In genomic region chr7:44377681-44378421, GRCh38 we compare ENCODE assay signal across 9 cellular contexts. TPM values are rescaled to one million over a fixed set of nuclear protein-coding genes. Genes with fewer than 3 reads are reported as not detected.
DNase-seq lines count a peak whose midpoint lies in the region; ATAC-seq, FAIRE-seq and TF ChIP-seq lines count a peak whose summit lies in the region.
"Had no signal": no experiment of that assay in that cellular context is flagged by ENCODE, and none has a peak within 500 bp of the region (broad histone marks: within the 10 kb centered on the region; RNA-seq: fewer than 3 reads in every experiment).

No MANE protein-coding gene starts in this region.

- TF ChIP-seq CTCF in gastroesophageal sphincter (IDR thresholded peaks at IDR 0.05) = no peak

- H3K36me3 ChIP-seq in gastroesophageal sphincter = peaks cover 0 to 22% of the 10 kb centered on the region in 2 donors

- no peak overlapping the region for H3K4me3 Mint-ChIP-seq in dendritic cell treated with granulocyte-macrophage colony-stimulating factor and Interleukin-4, amounts not matched to agents 40 ng/mL and 50 ng/mL, for 4 days

- TF ChIP-seq POLR2A in GM12891 (IDR thresholded peaks at IDR 0.05; ENCODE audit: low read depth, low read length) = no peak
- no peak for TF ChIP-seq POLR2A in gastroesophageal sphincter (IDR thresholded peaks at IDR 0.05)

- no peaks in the 10 kb centered on the region for H3K4me1 ChIP-seq in gastroesophageal sphincter

- 100% methylated on average over 1 to 2 of the region's 5 CpGs for WGBS in gastroesophageal sphincter (ENCODE audit: low coverage in 1 of 2), 2 donors

- FAIRE-seq in GM12891 (lab: Jason Lieb, UNC) = peak; percentile 96

- H3K4me3 ChIP-seq in gastroesophageal sphincter = no peak overlapping the region

- no peak for TF ChIP-seq EP300 in gastroesophageal sphincter (IDR thresholded peaks at IDR 0.05)

- peaks cover 16% of the 10 kb centered on the region for H3K27me3 ChIP-seq in gastroesophageal sphincter

- intact Hi-C loops in dendritic cell treated with granulocyte-macrophage colony-stimulating factor and Interleukin-4, amounts not matched to agents 40 ng/mL and 50 ng/mL, for 4 days (cut with micrococcal nuclease) = no loop called here

- H3K27me3 Mint-ChIP-seq in dendritic cell treated with granulocyte-macrophage colony-stimulating factor and Interleukin-4, amounts not matched to agents 40 ng/mL and 50 ng/mL, for 4 days = peaks cover 19% of the 10 kb centered on the region

- peak; percentile 88 for ATAC-seq in GM19468 (IDR thresholded peaks at IDR 0.05; ENCODE audit: extremely low read depth, unreplicated experiment)
- peak; percentile 59 for ATAC-seq in HG03196 (IDR thresholded peaks at IDR 0.05; ENCODE audit: unreplicated experiment)
- no peak for ATAC-seq in gastroesophageal sphincter

- H3K27ac ChIP-seq in gastroesophageal sphincter = no peak overlapping the region

- DNase-seq in GM12891 (ENCODE audit: insufficient read length, low spot score) = peak; percentile 63
- no peak for DNase-seq in iPS-NIHi7 (ENCODE audit: extremely low spot score)
- no peak for DNase-seq in effector CD4-positive, alpha-beta T cell
- DNase-seq in stimulated activated CD4-positive, alpha-beta T cell treated with anti-CD3 and anti-CD28 coated beads, Interleukin-2, amount 100 ng/mL, for 48 hours = no peak
- DNase-seq: NCI-H2029 treated with DMSO at 0.1 percent for 48 hours had no signal

- H3K9me3 Mint-ChIP-seq in dendritic cell treated with granulocyte-macrophage colony-stimulating factor and Interleukin-4, amounts not matched to agents 40 ng/mL and 50 ng/mL, for 4 days = no peaks in the 10 kb centered on the region

- H3K9me3 ChIP-seq in gastroesophageal sphincter = no peaks in the 10 kb centered on the region

- peak overlapping the region; percentile 50 for H3K27ac Mint-ChIP-seq in dendritic cell treated with granulocyte-macrophage colony-stimulating factor and Interleukin-4, amounts not matched to agents 40 ng/mL and 50 ng/mL, for 4 days

- peaks cover 18% of the 10 kb centered on the region for H3K36me3 Mint-ChIP-seq in dendritic cell treated with granulocyte-macrophage colony-stimulating factor and Interleukin-4, amounts not matched to agents 40 ng/mL and 50 ng/mL, for 4 days (ENCODE audit: low read depth)

- H3K4me1 Mint-ChIP-seq in dendritic cell treated with granulocyte-macrophage colony-stimulating factor and Interleukin-4, amounts not matched to agents 40 ng/mL and 50 ng/mL, for 4 days (ENCODE audit: low read depth) = peaks cover 29% of the 10 kb centered on the region

TF ChIP-seq in GM12891, 5 proteins besides CTCF, POLR2A, EP300 and RAD21:
- TF ChIP-seq SPI1 (IDR thresholded peaks at IDR 0.05; ENCODE audit: low read depth, low read length) (peak; percentile 95), PAX5 (IDR thresholded peaks at IDR 0.05; ENCODE audit: insufficient read depth, low read length, severe bottlenecking) (no peak), TAF1 (IDR thresholded peaks at IDR 0.05; ENCODE audit: low read depth, low read length) (0 out of 2 replicates have a peak, but pooled peaks have one; percentile 18)

RNA-seq across cellular contexts. Expression of gene CAMK2B, which starts 52.5 kb away (rescaled TPM):
- polyA plus RNA-seq in GM12891 (2012; ENCODE audit: low read depth, missing spikeins) = 0.65 TPM
- total RNA-seq in gastroesophageal sphincter = 1 to 10 TPM in 2 of 4 donors, under 1 TPM in 2; 0.27 to 1.5 (median 0.81) TPM
